In the genomic region with DNA sequence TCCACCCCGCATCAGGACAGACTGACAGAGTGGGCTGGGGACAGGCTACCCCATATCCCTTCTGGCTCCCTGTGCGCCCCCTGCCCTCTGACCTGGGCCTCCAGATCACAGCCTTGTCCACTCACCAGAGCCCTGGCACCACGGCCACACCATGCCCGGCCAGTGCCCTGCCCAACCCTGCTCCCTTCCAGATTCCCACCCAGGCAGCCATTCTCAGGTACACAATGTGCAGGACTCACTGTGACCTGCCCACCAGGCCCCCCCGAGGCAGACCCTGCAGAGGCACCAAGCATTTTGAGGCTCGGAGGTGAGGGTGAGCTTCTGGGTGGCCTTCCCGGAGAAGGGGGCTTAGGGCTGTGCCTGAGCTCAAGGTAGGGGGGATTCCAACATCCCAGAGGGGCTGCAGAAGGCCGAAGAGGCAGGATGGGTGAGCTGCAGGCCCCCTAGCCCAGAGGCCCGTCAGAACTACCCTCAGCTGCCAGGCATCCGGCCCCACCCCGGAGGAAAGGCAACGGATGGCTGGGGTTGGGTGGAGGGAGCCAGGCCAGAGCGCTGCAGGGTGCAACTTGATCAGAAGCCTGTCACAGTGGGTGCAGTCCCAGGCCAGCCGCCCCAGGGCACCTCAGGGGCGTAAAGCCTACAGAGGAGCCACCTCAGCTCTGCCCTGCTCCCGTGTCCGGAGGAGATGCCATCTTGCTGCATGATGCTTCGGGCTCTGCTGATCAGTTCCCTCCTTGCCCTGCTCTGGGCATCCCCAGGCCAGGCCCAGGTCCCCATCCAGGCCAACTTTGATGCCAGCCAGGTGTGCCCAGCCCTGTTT, we compare ENCODE assay signal across 1 cellular context.
TF ChIP-seq lines count a peak whose summit lies in the region.

A gene (plus strand): TSS at position 762 of the 820 bp plus-strand sequence. CDS start 594 bp downstream, outside the sequence.

TF ChIP-seq in HepG2, 621 proteins besides CTCF, POLR2A, EP300 and RAD21:
- no peak for TF ChIP-seq ZNF30 (CRISPR knock-in tag; IDR thresholded peaks at IDR 0.05)
- no peak for TF ChIP-seq GZF1 (CRISPR knock-in tag; IDR thresholded peaks at IDR 0.05)
- no peak for TF ChIP-seq BRD4 (CRISPR knock-in tag; IDR thresholded peaks at IDR 0.05)
- TF ChIP-seq, protein P1, sequence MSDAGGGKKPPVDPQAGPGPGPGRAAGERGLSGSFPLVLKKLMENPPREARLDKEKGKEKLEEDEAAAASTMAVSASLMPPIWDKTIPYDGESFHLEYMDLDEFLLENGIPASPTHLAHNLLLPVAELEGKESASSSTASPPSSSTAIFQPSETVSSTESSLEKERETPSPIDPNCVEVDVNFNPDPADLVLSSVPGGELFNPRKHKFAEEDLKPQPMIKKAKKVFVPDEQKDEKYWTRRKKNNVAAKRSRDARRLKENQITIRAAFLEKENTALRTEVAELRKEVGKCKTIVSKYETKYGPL (CRISPR knock-in tag; IDR thresholded peaks at IDR 0.05) = no peak
- no peak for TF ChIP-seq ZNF878 (CRISPR knock-in tag; IDR thresholded peaks at IDR 0.05)
- TF ChIP-seq HDAC6 (IDR thresholded peaks at IDR 0.05; ENCODE audit: low read depth, low read length) = no peak
- no peak for TF ChIP-seq GATAD1 (CRISPR knock-in tag; IDR thresholded peaks at IDR 0.05)
- TF ChIP-seq, protein P2, sequence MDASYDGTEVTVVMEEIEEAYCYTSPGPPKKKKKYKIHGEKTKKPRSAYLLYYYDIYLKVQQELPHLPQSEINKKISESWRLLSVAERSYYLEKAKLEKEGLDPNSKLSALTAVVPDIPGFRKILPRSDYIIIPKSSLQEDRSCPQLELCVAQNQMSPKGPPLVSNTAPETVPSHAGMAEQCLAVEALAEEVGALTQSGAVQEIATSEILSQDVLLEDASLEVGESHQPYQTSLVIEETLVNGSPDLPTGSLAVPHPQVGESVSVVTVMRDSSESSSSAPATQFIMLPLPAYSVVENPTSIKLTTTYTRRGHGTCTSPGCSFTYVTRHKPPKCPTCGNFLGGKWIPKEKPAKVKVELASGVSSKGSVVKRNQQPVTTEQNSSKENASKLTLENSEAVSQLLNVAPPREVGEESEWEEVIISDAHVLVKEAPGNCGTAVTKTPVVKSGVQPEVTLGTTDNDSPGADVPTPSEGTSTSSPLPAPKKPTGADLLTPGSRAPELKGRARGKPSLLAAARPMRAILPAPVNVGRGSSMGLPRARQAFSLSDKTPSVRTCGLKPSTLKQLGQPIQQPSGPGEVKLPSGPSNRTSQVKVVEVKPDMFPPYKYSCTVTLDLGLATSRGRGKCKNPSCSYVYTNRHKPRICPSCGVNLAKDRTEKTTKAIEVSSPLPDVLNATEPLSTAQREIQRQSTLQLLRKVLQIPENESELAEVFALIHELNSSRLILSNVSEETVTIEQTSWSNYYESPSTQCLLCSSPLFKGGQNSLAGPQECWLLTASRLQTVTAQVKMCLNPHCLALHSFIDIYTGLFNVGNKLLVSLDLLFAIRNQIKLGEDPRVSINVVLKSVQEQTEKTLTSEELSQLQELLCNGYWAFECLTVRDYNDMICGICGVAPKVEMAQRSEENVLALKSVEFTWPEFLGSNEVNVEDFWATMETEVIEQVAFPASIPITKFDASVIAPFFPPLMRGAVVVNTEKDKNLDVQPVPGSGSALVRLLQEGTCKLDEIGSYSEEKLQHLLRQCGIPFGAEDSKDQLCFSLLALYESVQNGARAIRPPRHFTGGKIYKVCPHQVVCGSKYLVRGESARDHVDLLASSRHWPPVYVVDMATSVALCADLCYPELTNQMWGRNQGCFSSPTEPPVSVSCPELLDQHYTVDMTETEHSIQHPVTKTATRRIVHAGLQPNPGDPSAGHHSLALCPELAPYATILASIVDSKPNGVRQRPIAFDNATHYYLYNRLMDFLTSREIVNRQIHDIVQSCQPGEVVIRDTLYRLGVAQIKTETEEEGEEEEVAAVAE (CRISPR knock-in tag; IDR thresholded peaks at IDR 0.05; ENCODE audit: borderline replicate concordance) = no peak
- no peak for TF ChIP-seq ISL2 (CRISPR knock-in tag; IDR thresholded peaks at IDR 0.05)
- no peak for TF ChIP-seq SNAI1 (CRISPR knock-in tag; IDR thresholded peaks at IDR 0.05; ENCODE audit: borderline replicate concordance)
- TF ChIP-seq RBAK (CRISPR knock-in tag; IDR thresholded peaks at IDR 0.05) = no peak
- no peak for TF ChIP-seq DMAP1 (CRISPR knock-in tag; IDR thresholded peaks at IDR 0.05)
- TF ChIP-seq REL (CRISPR knock-in tag; conservative IDR thresholded peaks at IDR 0.05) = no peak
- TF ChIP-seq KAT2B (IDR thresholded peaks at IDR 0.05; ENCODE audit: borderline replicate concordance, low read depth, low read length) = no peak
- TF ChIP-seq ZNF207 (IDR thresholded peaks at IDR 0.05; ENCODE audit: borderline replicate concordance) = no peak
- TF ChIP-seq ZNF7 (CRISPR knock-in tag; IDR thresholded peaks at IDR 0.05) = no peak
